In genomic region chr16:71526111-71526998, GRCh38 we compare ENCODE assay signal across 8 cellular contexts.
DNase-seq lines count a peak whose midpoint lies in the region; ATAC-seq lines count a peak whose summit lies in the region.

Gene CHST4 (plus strand): TSS chr16:71526426. CDS start chr16:71536678, 10,252 bp downstream.

- DNase-seq in DMS79 (lab: John Stamatoyannopoulos, UW) (peak; percentile 48), Kasumi-1 (lab: John Stamatoyannopoulos, UW) (peak; percentile 71 to 75), memory B cell (ENCODE audit: low spot score in 2 of 2) (no peak), NCI-H345 treated with DMSO at 0.1 percent for 48 hours (lab: John Stamatoyannopoulos, UW; ENCODE audit: unreplicated experiment) (no peak), anterior cingulate cortex (lab: John Stamatoyannopoulos, UW) (no peak), DMS153 (lab: John Stamatoyannopoulos, UW) (no peak)
- peak; percentile 14 for DNase-seq in activated naive CD8-positive, alpha-beta T cell treated with anti-CD3 and anti-CD28 coated beads, Interleukin-2, amount 50 U/mL, for 24 hours

- peaks cover 4% of the 10 kb centered on the region for H3K4me1 Mint-ChIP-seq in activated naive CD8-positive, alpha-beta T cell treated with anti-CD3 and anti-CD28 coated beads, Interleukin-2, amount 50 U/mL, for 24 hours
- peaks cover 5% of the 10 kb centered on the region for H3K4me1 Mint-ChIP-seq in memory B cell

- no peak within 1 kb of the TSS for H3K27ac Mint-ChIP-seq in activated naive CD8-positive, alpha-beta T cell treated with anti-CD3 and anti-CD28 coated beads, Interleukin-2, amount 50 U/mL, for 24 hours
- no peak within 1 kb of the TSS for H3K27ac Mint-ChIP-seq in memory B cell

- H3K36me3 Mint-ChIP-seq in activated naive CD8-positive, alpha-beta T cell treated with anti-CD3 and anti-CD28 coated beads, Interleukin-2, amount 50 U/mL, for 24 hours (ENCODE audit: low read depth), result no peaks in the 10 kb centered on the region
- peaks cover 2% of the 10 kb centered on the region for H3K36me3 Mint-ChIP-seq in memory B cell

- H3K4me3 Mint-ChIP-seq in activated naive CD8-positive, alpha-beta T cell treated with anti-CD3 and anti-CD28 coated beads, Interleukin-2, amount 50 U/mL, for 24 hours, result peak within 1 kb of the TSS; percentile 3
- H3K4me3 Mint-ChIP-seq in memory B cell, result no peak within 1 kb of the TSS

- no peaks in the 10 kb centered on the region for H3K9me3 Mint-ChIP-seq in activated naive CD8-positive, alpha-beta T cell treated with anti-CD3 and anti-CD28 coated beads, Interleukin-2, amount 50 U/mL, for 24 hours
- H3K9me3 Mint-ChIP-seq in memory B cell, result no peaks in the 10 kb centered on the region

- ATAC-seq in activated naive CD8-positive, alpha-beta T cell treated with anti-CD3 and anti-CD28 coated beads, Interleukin-2, amount 50 U/mL, for 24 hours, result peak; percentile 81
- peak; percentile 32 for ATAC-seq in memory B cell (ENCODE audit: low read depth)
- ATAC-seq in HG03280 (IDR thresholded peaks at IDR 0.05; ENCODE audit: unreplicated experiment), result no peak

- peaks cover 21% of the 10 kb centered on the region for H3K27me3 Mint-ChIP-seq in activated naive CD8-positive, alpha-beta T cell treated with anti-CD3 and anti-CD28 coated beads, Interleukin-2, amount 50 U/mL, for 24 hours
- H3K27me3 Mint-ChIP-seq in memory B cell, result peaks cover 20% of the 10 kb centered on the region

Comparison
In these comparisons a context has a peak if more than half of its experiments do, and no peak if none do; other contexts are left out.
1. DNase-seq: peak in DMS79 (single experiment), Kasumi-1 (2 of 2) and activated naive CD8-positive, alpha-beta T cell treated with anti-CD3 and anti-CD28 coated beads, Interleukin-2, amount 50 U/mL, for 24 hours (single experiment); none in memory B cell (0 of 2), NCI-H345 treated with DMSO at 0.1 percent for 48 hours (single experiment), anterior cingulate cortex (0 of 58) and DMS153 (single experiment).